ENCODE assay signal across 8 cellular contexts in the genomic region with DNA sequence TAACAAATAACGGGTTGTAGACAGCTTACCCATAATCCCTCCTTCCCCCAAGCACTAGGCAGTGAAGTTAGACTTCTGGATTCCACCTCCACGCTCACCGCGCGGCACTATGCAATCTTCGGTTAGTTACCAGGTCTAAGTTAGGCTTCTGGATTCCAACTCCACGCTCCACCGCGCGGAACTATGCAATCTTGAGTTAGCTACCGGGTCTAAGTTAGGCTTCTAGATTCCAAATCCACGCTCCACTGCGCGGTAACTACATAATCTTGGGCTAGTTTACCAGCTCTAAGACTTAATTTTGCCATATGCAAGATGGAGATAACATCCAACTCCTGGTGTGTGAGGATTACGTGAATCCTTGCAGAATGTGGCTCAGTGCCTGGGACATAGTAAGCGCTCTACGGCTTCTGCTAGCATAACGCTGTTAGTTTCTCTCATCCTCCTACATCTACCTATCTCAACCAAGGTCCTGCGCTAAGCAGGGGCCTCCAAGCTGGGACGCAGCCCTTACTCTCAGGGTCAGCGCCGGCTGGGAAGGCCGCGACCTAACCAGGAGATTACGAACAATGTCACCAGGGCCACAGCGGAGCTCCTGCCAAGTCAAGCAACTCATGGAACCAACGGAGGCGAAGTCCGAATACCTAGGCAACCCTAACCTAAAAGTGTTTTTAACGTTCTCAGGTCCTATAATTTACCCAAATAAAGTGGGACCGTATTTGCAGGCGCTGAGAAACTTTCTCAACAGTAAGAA. TPM values are rescaled to one million over a fixed set of nuclear protein-coding genes. Genes with fewer than 3 reads are reported as not detected.
A peak's percentile ranks its signal among the peaks of the same experiment; 100 is the strongest.
DNase-seq lines count a peak whose midpoint lies in the region; ATAC-seq and TF ChIP-seq lines count a peak whose summit lies in the region.

No MANE protein-coding gene starts in this region.

- no TSS peak for BruUV-seq in IMR-90 (replicated peaks; lab: Mats Ljungman, UMichigan)

- peak overlapping the region; percentile 64 for H2BK5ac ChIP-seq in IMR-90 (ENCODE audit: low read depth, low read length, poor library complexity, severe bottlenecking)

- no peaks in the 10 kb centered on the region for H3K9me3 Mint-ChIP-seq in activated CD8-positive, alpha-beta T cell treated with anti-CD3 and anti-CD28 coated beads, Interleukin-2, amount 10 ng/mL, durations not matched to agents 7 days and 5 days (ENCODE audit: insufficient read depth)

- H3K4me1 ChIP-seq in IMR-90 (ENCODE audit: control insufficient read depth, insufficient read depth, low read length) (peaks cover 9% of the 10 kb centered on the region), foreskin keratinocyte (peaks cover 8% of the 10 kb centered on the region), ovary (ENCODE audit: insufficient read depth) (peaks cover 11% of the 10 kb centered on the region)

- dilution Hi-C loops in IMR-90 (cut with HindIII; ENCODE audit: low sequenced_read_pairs, unreplicated experiment): no loop called here

- peak overlapping the region; percentile 80 for H3K4me2 ChIP-seq in IMR-90 (ENCODE audit: low read depth, low read length)

- H3K4me3 ChIP-seq in IMR-90 (ENCODE audit: insufficient read depth, low read depth, low read length) (peak overlapping the region; percentile 44), ovary (peak overlapping the region; percentile 94)

- H3K9ac ChIP-seq in IMR-90 (ENCODE audit: low read depth, low read length): peak overlapping the region; percentile 71

- no peak for TF ChIP-seq CTCF in IMR-90 (conservative IDR thresholded peaks at IDR 0.05; ENCODE audit: low read depth, low read length)
- TF ChIP-seq CTCF in foreskin keratinocyte (conservative IDR thresholded peaks at IDR 0.05): no peak
- no peak for TF ChIP-seq CTCF in ovary (IDR thresholded peaks at IDR 0.05)

- peak overlapping the region; percentile 82 for H3K4ac ChIP-seq in IMR-90 (ENCODE audit: low read depth, low read length)

- peaks cover 5 to 47% of the 10 kb centered on the region in 2 experiments; a peak in 3 of 4 replicates for H3K79me1 ChIP-seq in IMR-90 (ENCODE audit: low read depth in 1 of 2, low read length in 2 of 2)

- in situ Hi-C loops in IMR-90 (cut with MboI; ENCODE audit: low sequenced_read_pairs): no loop called here

- peak overlapping the region; percentile 65 for H3K56ac ChIP-seq in IMR-90 (ENCODE audit: extremely low read depth, insufficient read depth, low read length)

- intact Hi-C loops in IMR-90 (cut with micrococcal nuclease): loop anchor here (2.0 to 10.0 kb wide), 2 partner anchors 37 to 287 kb away; a partner anchor contains a TSS
- intact Hi-C loops in ovary (cut with DNase I): no loop called here

- H4K8ac ChIP-seq in IMR-90 (ENCODE audit: low read depth in 2 of 2, low read length in 2 of 2): peak overlapping the region; percentile 95 to 97

- CTCF ChIA-PET in IMR-90 (lab: Yijun Ruan, JAX): interaction anchor here (1.4 to 1.6 kb wide), 2 partner anchors 10 to 11 kb away, joined by 6 to 11 read pairs; no protein-coding TSS in a partner anchor
- CTCF ChIA-PET in activated CD8-positive, alpha-beta T cell treated with anti-CD3 and anti-CD28 coated beads, Interleukin-2, amount 10 ng/mL, durations not matched to agents 7 days and 5 days (lab: Charles Lee): interaction anchor here (1.0 to 5.1 kb wide), 7 partner anchors 11 to 57 kb away, joined by 3 to 91 read pairs (median 4); a partner anchor contains a TSS

- no peak for TF ChIP-seq RAD21 in IMR-90 (IDR thresholded peaks at IDR 0.05; ENCODE audit: low read length)

- WGBS in IMR-90 (ENCODE audit: extremely low coverage in 2 of 2, insufficient read length in 1 of 2), 2 experiments: 38% methylated on average over 13 of the region's 32 CpGs; no CpG with 5 or more reads in 1 of the 2 experiments
- WGBS in ovary, 3 donors: 4 to 15% (median 7%) methylated on average over 32 of the region's 32 CpGs

- H2BK120ac ChIP-seq in IMR-90 (ENCODE audit: low read depth, low read length): peak overlapping the region; percentile 58

- H3K4me1 Mint-ChIP-seq in activated CD8-positive, alpha-beta T cell treated with anti-CD3 and anti-CD28 coated beads, Interleukin-2, amount 10 ng/mL, durations not matched to agents 7 days and 5 days (ENCODE audit: low read depth): peaks cover 39% of the 10 kb centered on the region

- H3K36me3 Mint-ChIP-seq in activated CD8-positive, alpha-beta T cell treated with anti-CD3 and anti-CD28 coated beads, Interleukin-2, amount 10 ng/mL, durations not matched to agents 7 days and 5 days (ENCODE audit: low read depth): peaks cover 54% of the 10 kb centered on the region

- peak overlapping the region; percentile 80 for H4K5ac ChIP-seq in IMR-90 (ENCODE audit: low read depth, low read length)

- H3K14ac ChIP-seq in IMR-90 (replicated peaks; ENCODE audit: low read depth, low read length): peak overlapping the region; percentile 96

- H3K27ac ChIP-seq in IMR-90 (ENCODE audit: insufficient read depth, low read length) (peak overlapping the region; percentile 51), foreskin keratinocyte (peak overlapping the region; percentile 27), ovary (peak overlapping the region; percentile 54 to 79)

- peak; percentile 42 for TF ChIP-seq EP300 in ovary (IDR thresholded peaks at IDR 0.05)

- H3K18ac ChIP-seq in IMR-90 (ENCODE audit: low read depth, low read length): peak overlapping the region; percentile 13

- POLR2A ChIA-PET in IMR-90 (lab: Charles Lee; ENCODE audit: unreplicated experiment): interaction anchor here (0.6 to 3.4 kb wide), 4 partner anchors 11 to 921 kb away, joined by 3 to 17 read pairs (median 6); a partner anchor contains a TSS
- POLR2A ChIA-PET in activated CD8-positive, alpha-beta T cell treated with anti-CD3 and anti-CD28 coated beads, Interleukin-2, amount 10 ng/mL, durations not matched to agents 7 days and 5 days (lab: Charles Lee): interaction anchor here (0.6 to 3.8 kb wide), 24 partner anchors 9 to 1111 kb away, joined by 3 to 83 read pairs (median 4); a partner anchor contains a TSS

- DNase-seq in GM03348 (ENCODE audit: low spot score): peak; percentile 20
- peak; percentile 56 for DNase-seq in IMR-90
- DNase-seq in activated CD8-positive, alpha-beta T cell treated with anti-CD3 and anti-CD28 coated beads, Interleukin-2, amount 10 ng/mL, durations not matched to agents 7 days and 5 days: peak; percentile 36
- DNase-seq in foreskin keratinocyte: no peak
- DNase-seq in ovary: peak in 1 of 5 donors; percentile 37
- DNase-seq in iPS-NIHi11 (ENCODE audit: low spot score): no peak
- DNase-seq in NCI-H2171 (lab: John Stamatoyannopoulos, UW): no peak

- H2BK15ac ChIP-seq in IMR-90 (ENCODE audit: low read depth, low read length): peak overlapping the region; percentile 12; the same call in 1 of the 3 replicates

- H2AK5ac ChIP-seq in IMR-90 (ENCODE audit: low read depth, low read length): peak overlapping the region; percentile 28; the same call in 1 of the 2 replicates

- peaks cover 45% of the 10 kb centered on the region for H4K20me1 ChIP-seq in IMR-90 (ENCODE audit: insufficient read depth, low read length)

- H2AK9ac ChIP-seq in IMR-90 (replicated peaks; ENCODE audit: low read depth, low read length, poor library complexity): peak overlapping the region; percentile 84

- H3K9me3 ChIP-seq in IMR-90 (ENCODE audit: control insufficient read depth, insufficient read depth, low read length): no peaks in the 10 kb centered on the region
- no peaks in the 10 kb centered on the region for H3K9me3 ChIP-seq in ovary

- ATAC-seq in GM21619 (IDR thresholded peaks at IDR 0.05; ENCODE audit: unreplicated experiment): peak; percentile 26
- peak; percentile 19 for ATAC-seq in IMR-90 (ENCODE audit: low read depth)
- peak; percentile 36 for ATAC-seq in activated CD8-positive, alpha-beta T cell treated with anti-CD3 and anti-CD28 coated beads, Interleukin-2, amount 10 ng/mL, durations not matched to agents 7 days and 5 days
- peak; percentile 33 for ATAC-seq in foreskin keratinocyte

- H3K36me3 ChIP-seq in IMR-90 (ENCODE audit: control insufficient read depth, insufficient read depth, low read length): peaks cover 22% of the 10 kb centered on the region
- H3K36me3 ChIP-seq in ovary: no peaks in the 10 kb centered on the region

- H2BK20ac ChIP-seq in IMR-90 (ENCODE audit: low read depth, low read length): peak overlapping the region; percentile 20; the same call in 1 of the 2 replicates

- TF ChIP-seq POLR2A in IMR-90 (IDR thresholded peaks at IDR 0.05; ENCODE audit: low read depth, low read length) (no peak), ovary (IDR thresholded peaks at IDR 0.05) (no peak)

- peak overlapping the region; percentile 87 for H4K91ac ChIP-seq in IMR-90 (ENCODE audit: insufficient read depth, low read depth, low read length)

- H3K4me3 Mint-ChIP-seq in activated CD8-positive, alpha-beta T cell treated with anti-CD3 and anti-CD28 coated beads, Interleukin-2, amount 10 ng/mL, durations not matched to agents 7 days and 5 days: peak overlapping the region; percentile 99

- peak overlapping the region; percentile 94 for H3K23ac ChIP-seq in IMR-90 (ENCODE audit: low read depth, low read length)

- H3K9me1 ChIP-seq in IMR-90 (ENCODE audit: insufficient read depth, low read length): peaks cover 13% of the 10 kb centered on the region

- no peaks in the 10 kb centered on the region for H3K27me3 Mint-ChIP-seq in activated CD8-positive, alpha-beta T cell treated with anti-CD3 and anti-CD28 coated beads, Interleukin-2, amount 10 ng/mL, durations not matched to agents 7 days and 5 days (ENCODE audit: low read depth)

- H2AFZ ChIP-seq in IMR-90 (replicated peaks; ENCODE audit: low read length, poor library complexity): peak overlapping the region; percentile 96

- H3K27ac Mint-ChIP-seq in activated CD8-positive, alpha-beta T cell treated with anti-CD3 and anti-CD28 coated beads, Interleukin-2, amount 10 ng/mL, durations not matched to agents 7 days and 5 days: peak overlapping the region; percentile 98

- H3K27me3 ChIP-seq in IMR-90 (ENCODE audit: control insufficient read depth, insufficient read depth, low read length) (no peaks in the 10 kb centered on the region), foreskin keratinocyte (no peaks in the 10 kb centered on the region), ovary (no peaks in the 10 kb centered on the region)

RNA-seq across cellular contexts. Expression of a gene that starts 0.5 kb away (rescaled TPM):
- 97.0 and 132 TPM in 2 replicates for total RNA-seq in IMR-90 (2012; rRNA removed)
- polyA plus RNA-seq in IMR-90 (2012; rRNA removed): 1,440 and 1,469 TPM in 2 replicates
- polyA plus RNA-seq in IMR-90 (2012; cell fraction: cytosol; rRNA removed): 865 and 2,195 TPM in 2 replicates
- 449 and 618 TPM in 2 replicates for polyA plus RNA-seq in IMR-90 (2012; cell fraction: nucleus; rRNA removed; ENCODE audit: low replicate concordance)
- total RNA-seq in activated CD8-positive, alpha-beta T cell treated with anti-CD3 and anti-CD28 coated beads, Interleukin-2, amount 10 ng/mL, durations not matched to agents 7 days and 5 days: 1,000 to 10,000 TPM; 1,664 to 1,767 TPM
- total RNA-seq in foreskin keratinocyte: 636 and 760 TPM in 2 replicates
- polyA plus RNA-seq in foreskin keratinocyte: 3,232 and 3,373 TPM in 2 replicates
- 1,000 to 10,000 TPM; 1,153 to 3,255 (median 2,526) TPM for total RNA-seq in ovary
- 1,000 to 10,000 TPM in 1 of 2 donors, 100 to 1,000 TPM in 1; 175 to 2,320 TPM for polyA plus RNA-seq in ovary

RNA-seq across cellular contexts. Expression of a gene that starts 38.0 kb away (rescaled TPM):
- total RNA-seq in IMR-90 (2012; rRNA removed) (56.1 and 70.5 TPM in 2 replicates), foreskin keratinocyte (66.4 and 88.7 TPM in 2 replicates), ovary (1 to 10 TPM in 3 of 7 donors, under 1 TPM in 4; 0.51 to 2.6 (median 0.96) TPM)
- polyA plus RNA-seq in IMR-90 (2012; rRNA removed) (34.1 and 37.7 TPM in 2 replicates), foreskin keratinocyte (23.1 and 38.2 TPM in 2 replicates), ovary (1 to 10 TPM; 1.6 to 3.1 TPM)
- 5.0 and 16.1 TPM in 2 replicates for polyA plus RNA-seq in IMR-90 (2012; cell fraction: cytosol; rRNA removed)
- polyA plus RNA-seq in IMR-90 (2012; cell fraction: nucleus; rRNA removed; ENCODE audit: low replicate concordance): 8.1 and 50.9 TPM in 2 replicates
- total RNA-seq in activated CD8-positive, alpha-beta T cell treated with anti-CD3 and anti-CD28 coated beads, Interleukin-2, amount 10 ng/mL, durations not matched to agents 7 days and 5 days: 10 to 100 TPM; 80.7 to 87.9 TPM

Comparison
In these comparisons a context has a peak if more than half of its experiments do, and no peak if none do; other contexts are left out.
1. DNase-seq: peak in GM03348 (single experiment), IMR-90 (single experiment) and activated CD8-positive, alpha-beta T cell treated with anti-CD3 and anti-CD28 coated beads, Interleukin-2, amount 10 ng/mL, durations not matched to agents 7 days and 5 days (single experiment); none in foreskin keratinocyte (0 of 2), iPS-NIHi11 (single experiment) and NCI-H2171 (single experiment).
2. RNA of a gene that starts 38.0 kb away (total RNA-seq): 66.4 to 88.7 TPM in foreskin keratinocyte, 80.7 to 87.9 TPM in activated CD8-positive, alpha-beta T cell treated with anti-CD3 and anti-CD28 coated beads, Interleukin-2, amount 10 ng/mL, durations not matched to agents 7 days and 5 days and 56.1 to 70.5 TPM in IMR-90; 0.51 to 2.6 TPM in ovary; every median in the first group is over 10 times any median in the second.
3. Peak in every context shown above with its lines, with median percentiles within 50 percentile points of each other: ATAC-seq and H3K27ac ChIP-seq.